Comparison of ENCODE assay signal across 11 cellular contexts in genomic region chr3:172098698-172099494, GRCh38. TPM values are rescaled to one million over a fixed set of nuclear protein-coding genes. Genes with fewer than 3 reads are reported as not detected.
DNase-seq lines count a peak whose midpoint lies in the region; ATAC-seq, FAIRE-seq and TF ChIP-seq lines count a peak whose summit lies in the region.
"Had no signal": no experiment of that assay in that cellular context is flagged by ENCODE, and none has a peak within 500 bp of the region (broad histone marks: within the 10 kb centered on the region; RNA-seq: fewer than 3 reads in every experiment).

No MANE protein-coding gene starts in this region.

- H3K27me3 Mint-ChIP-seq in nephron (ENCODE audit: low read depth), result no peaks in the 10 kb centered on the region

- peaks cover 0 to 96% of the 10 kb centered on the region in 2 experiments; a peak in 3 of 4 replicates for H3K79me2 ChIP-seq in H1 (ENCODE audit: control insufficient read depth in 1 of 2, insufficient read depth in 2 of 2, low read length in 2 of 2)

- H3K36me3 ChIP-seq in H1 (ENCODE audit: control insufficient read depth in 2 of 4, insufficient read depth in 4 of 4, low read length in 3 of 4) (no peaks in the 10 kb centered on the region), HAP-1 (replicated peaks) (no peaks in the 10 kb centered on the region)

- TF ChIP-seq RAD21 in H1 (IDR thresholded peaks at IDR 0.05 in 1 of 2, conservative IDR thresholded peaks at IDR 0.05 in 1 of 2; ENCODE audit: low read depth in 2 of 2, low read length in 2 of 2), result no peak

- H2BK12ac ChIP-seq in H1 (ENCODE audit: low read depth, low read length), result no peak overlapping the region

- H3K23me2 ChIP-seq in H1 (ENCODE audit: low read depth, low read length), result no peaks in the 10 kb centered on the region

- H2BK120ac ChIP-seq in H1 (replicated peaks; ENCODE audit: low read depth, low read length), result no peak overlapping the region

- H3K4me2 ChIP-seq in H1 (ENCODE audit: insufficient read depth in 1 of 2, low read depth in 2 of 2, low read length in 2 of 2), result peak overlapping the region in 1 of 2 experiments; percentile 12; a peak in 1 of 4 replicates

- no peak overlapping the region for H4K8ac ChIP-seq in H1 (ENCODE audit: extremely low read depth, insufficient read depth, low read length)

- in situ Hi-C loops in HAP-1 (cut with MboI; ENCODE audit: low sequenced_read_pairs), result no loop called here

- no peak overlapping the region for H3K4ac ChIP-seq in H1 (replicated peaks; ENCODE audit: insufficient read length, low read depth, low read length)

- no peak overlapping the region for H2BK15ac ChIP-seq in H1 (ENCODE audit: low read length)

- H3K9ac ChIP-seq in H1 (replicated peaks in 1 of 4; ENCODE audit: extremely low read depth in 1 of 4, low read depth in 3 of 4, low read length in 3 of 4), result no peak overlapping the region

- H2BK20ac ChIP-seq in H1 (ENCODE audit: low read length), result no peak overlapping the region

- H2AFZ ChIP-seq in H1 (ENCODE audit: low read length), result no peak overlapping the region

- H3K27ac Mint-ChIP-seq in nephron, result peak overlapping the region; percentile 10 to 75 (median 58)

- WGBS in H1 (ENCODE audit: extremely low coverage in 1 of 2, insufficient coverage in 1 of 2, insufficient read length in 1 of 2, insufficient replicate concordance in 2 of 2, low coverage in 1 of 2, low lambda C conversion rate in 2 of 2, missing lambda C conversion rate in 1 of 2), 2 experiments, result 63% methylated on average over 9 of the region's 9 CpGs; no CpG with 5 or more reads in 1 of the 2 experiments

- TF ChIP-seq POLR2A in H1 (IDR thresholded peaks at IDR 0.05; ENCODE audit: control extremely low read depth in 1 of 2, low read depth in 2 of 2, low read length in 2 of 2), result peak; percentile 30 to 67; a peak in 2 of 3 replicates

- no peaks in the 10 kb centered on the region for H3K9me3 Mint-ChIP-seq in nephron

- H3K18ac ChIP-seq in H1 (ENCODE audit: extremely low read depth, low read length), result no peak overlapping the region

- H3K4me3 ChIP-seq in H1 (ENCODE audit: extremely low read depth in 1 of 4, insufficient read depth in 2 of 4, low read depth in 3 of 4, low read length in 4 of 4), result no peak overlapping the region; a peak in 1 of 8 replicates
- no peak overlapping the region for H3K4me3 ChIP-seq in HAP-1

- peaks cover 3% of the 10 kb centered on the region for H3K36me3 Mint-ChIP-seq in nephron (ENCODE audit: low read depth)

- no peak overlapping the region for H4K5ac ChIP-seq in H1 (ENCODE audit: insufficient read length, low read depth, low read length)

- H2BK5ac ChIP-seq in H1 (ENCODE audit: low read depth, low read length), result no peak overlapping the region; the same call in 1 of the 2 replicates

- no peak overlapping the region for H3K14ac ChIP-seq in H1 (ENCODE audit: insufficient read length)

- H4K20me1 ChIP-seq in H1 (replicated peaks in 1 of 2; ENCODE audit: control insufficient read depth in 1 of 2, insufficient read depth in 2 of 2, low read length in 2 of 2), result peaks cover 0 to 2% of the 10 kb centered on the region in 2 experiments

- H3K4me1 ChIP-seq in H1 (replicated peaks in 1 of 4; ENCODE audit: control insufficient read depth in 3 of 4, insufficient read depth in 4 of 4, low read length in 3 of 4) (peaks cover 2 to 12% (median 8%) of the 10 kb centered on the region in 4 experiments; a peak in 5 of 7 replicates), HAP-1 (peaks cover 19% of the 10 kb centered on the region)

- POLR2A ChIA-PET in H1 (lab: Charles Lee; ENCODE audit: partially characterized antibody), result interaction anchor here (0.6 kb wide), 1 partner anchor 1169 kb away, joined by 3 read pairs; no protein-coding TSS in a partner anchor

- ATAC-seq in HG03025 (IDR thresholded peaks at IDR 0.05; ENCODE audit: low FRiP score, unreplicated experiment), result no peak
- no peak for ATAC-seq in HG02763 (IDR thresholded peaks at IDR 0.05; ENCODE audit: unreplicated experiment)

- H3K23ac ChIP-seq in H1 (ENCODE audit: insufficient read length), result no peak overlapping the region

- no peak overlapping the region for H3K27ac ChIP-seq in H1 (ENCODE audit: low read depth, low read length)
- H3K27ac ChIP-seq: C4-2B had no signal

- H3K79me1 ChIP-seq in H1 (ENCODE audit: low read depth, low read length), result peaks cover 5% of the 10 kb centered on the region; the same call in 1 of the 2 replicates

- H3K4me1 Mint-ChIP-seq in nephron, result peaks cover 78% of the 10 kb centered on the region

- peak overlapping the region in 2 of 3 experiments; percentile 10 to 30 for H3K4me3 Mint-ChIP-seq in nephron

- CTCF ChIA-PET in H1 (lab: Charles Lee; ENCODE audit: partially characterized antibody), result no interaction called here

- H3K27me3 ChIP-seq in H1 (replicated peaks in 1 of 4; ENCODE audit: control insufficient read depth in 3 of 4, extremely low read depth in 1 of 4, insufficient read depth in 3 of 4, low read length in 3 of 4) (no peaks in the 10 kb centered on the region), HAP-1 (ENCODE audit: low read depth) (no peaks in the 10 kb centered on the region)

- peak overlapping the region; percentile 93 for H4K91ac ChIP-seq in H1 (replicated peaks; ENCODE audit: insufficient read length, low read length)

- TF ChIP-seq EP300 in H1 (IDR thresholded peaks at IDR 0.05; ENCODE audit: borderline replicate concordance in 1 of 2, low read depth in 2 of 2, low read length in 2 of 2), result no peak

- no peaks in the 10 kb centered on the region for H3K9me3 ChIP-seq in H1 (ENCODE audit: insufficient read depth in 2 of 2, low read depth in 1 of 2, low read length in 1 of 2)
- no peaks in the 10 kb centered on the region for H3K9me3 ChIP-seq in HAP-1

- no peak overlapping the region for H3K56ac ChIP-seq in H1 (replicated peaks; ENCODE audit: insufficient read length, low read depth, low read length)

- peak; percentile 82 for DNase-seq in DMS153 treated with DMSO at 0.1 percent for 48 hours (lab: John Stamatoyannopoulos, UW; ENCODE audit: unreplicated experiment)
- DNase-seq in NCI-H510A (lab: John Stamatoyannopoulos, UW), result peak; percentile 60
- no peak for DNase-seq in H1 (ENCODE audit: low read depth in 1 of 2, low spot score in 2 of 2)
- DNase-seq in HAP-1 (ENCODE audit: low spot score in 2 of 2), result no peak
- DNase-seq in AG08396 (ENCODE audit: low spot score), result no peak
- DNase-seq: posterior cingulate gyrus had no signal

- no peak for FAIRE-seq in H1 (lab: Jason Lieb, UNC)
- FAIRE-seq: GM12892 had no signal

- TF ChIP-seq CTCF in H1 (IDR thresholded peaks at IDR 0.05; ENCODE audit: control extremely low read depth in 1 of 3, insufficient read depth in 1 of 3, low read depth in 1 of 3, low read length in 3 of 3) (no peak), nephron (IDR thresholded peaks at IDR 0.05; ENCODE audit: unreplicated experiment in 3 of 3) (no peak)

- H2AK5ac ChIP-seq in H1 (ENCODE audit: low read depth, low read length), result no peak overlapping the region

TF ChIP-seq in H1, 55 proteins besides CTCF, POLR2A, EP300 and RAD21 (continues in another document):
- peak; percentile 88 for TF ChIP-seq TAF7 (optimal IDR thresholded peaks at IDR 0.05; ENCODE audit: borderline replicate concordance, low read depth, low read length)
- peak; percentile 64; the same call in 1 of the 2 replicates for TF ChIP-seq TEAD4 (IDR thresholded peaks at IDR 0.05; ENCODE audit: low read depth, low read length)
- TF ChIP-seq, protein P1, sequence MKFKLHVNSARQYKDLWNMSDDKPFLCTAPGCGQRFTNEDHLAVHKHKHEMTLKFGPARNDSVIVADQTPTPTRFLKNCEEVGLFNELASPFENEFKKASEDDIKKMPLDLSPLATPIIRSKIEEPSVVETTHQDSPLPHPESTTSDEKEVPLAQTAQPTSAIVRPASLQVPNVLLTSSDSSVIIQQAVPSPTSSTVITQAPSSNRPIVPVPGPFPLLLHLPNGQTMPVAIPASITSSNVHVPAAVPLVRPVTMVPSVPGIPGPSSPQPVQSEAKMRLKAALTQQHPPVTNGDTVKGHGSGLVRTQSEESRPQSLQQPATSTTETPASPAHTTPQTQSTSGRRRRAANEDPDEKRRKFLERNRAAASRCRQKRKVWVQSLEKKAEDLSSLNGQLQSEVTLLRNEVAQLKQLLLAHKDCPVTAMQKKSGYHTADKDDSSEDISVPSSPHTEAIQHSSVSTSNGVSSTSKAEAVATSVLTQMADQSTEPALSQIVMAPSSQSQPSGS (IDR thresholded peaks at IDR 0.05; ENCODE audit: low read length), result no peak
- TF ChIP-seq CHD2 (IDR thresholded peaks at IDR 0.05; ENCODE audit: low read length), result no peak
- TF ChIP-seq SIRT6 (IDR thresholded peaks at IDR 0.05; ENCODE audit: low read length), result no peak
- TF ChIP-seq SP2 (IDR thresholded peaks at IDR 0.05; ENCODE audit: low read length), result no peak
- TF ChIP-seq EZH2 (IDR thresholded peaks at IDR 0.05; ENCODE audit: low read depth, low read length, severe bottlenecking), result no peak
- TF ChIP-seq TBP (IDR thresholded peaks at IDR 0.05; ENCODE audit: low read depth, low read length), result no peak
- no peak for TF ChIP-seq SAP30 (IDR thresholded peaks at IDR 0.05; ENCODE audit: insufficient read depth, insufficient replicate concordance, low read length)
- no peak for TF ChIP-seq MAFK (IDR thresholded peaks at IDR 0.05; ENCODE audit: low read depth, low read length)
- no peak for TF ChIP-seq GABPA (IDR thresholded peaks at IDR 0.05; ENCODE audit: borderline replicate concordance, insufficient read depth, low read length)

RNA-seq across cellular contexts. Expression of gene FNDC3B, which starts 59.5 kb away (rescaled TPM):
- 44.4 TPM in 2 replicates for total RNA-seq in H1 (2021; fragmentation: NEBNext Ultra II Directional; extraction: Animal tissue kit (Norgen Biotek cat#: 25700))
- polyA plus RNA-seq in H1 (2011; rRNA removed), result 14.1 and 15.7 TPM in 2 replicates
- polyA plus RNA-seq in H1 (2011; cell fraction: cytosol; rRNA removed), result 6.1 TPM
- 29.6 TPM for polyA plus RNA-seq in H1 (2011; cell fraction: nucleus; rRNA removed)
- polyA plus RNA-seq in H1 (2012, experiment 1 of 2), result 11.8 to 18.4 TPM (median 15.7 TPM) in 4 replicates
- polyA plus RNA-seq in H1 (2012, experiment 2 of 2), result 1.2 TPM
- 21.2 TPM for polyA plus RNA-seq in H1 (2013, experiment 1 of 2)
- 21.1 TPM for polyA plus RNA-seq in H1 (2013, experiment 2 of 2)
- 74.8 and 76.1 TPM in 2 replicates for polyA minus RNA-seq in H1 (2011; rRNA and poly(A)+ RNA removed)
- polyA minus RNA-seq in H1 (2011; cell fraction: cytosol; rRNA and poly(A)+ RNA removed), result 18.6 TPM
- polyA minus RNA-seq in H1 (2011; cell fraction: nucleus; rRNA and poly(A)+ RNA removed), result 183 TPM

Comparison
In these comparisons a context has a peak if more than half of its experiments do, and no peak if none do; other contexts are left out.
1. DNase-seq: peak in DMS153 treated with DMSO at 0.1 percent for 48 hours (single experiment) and NCI-H510A (single experiment); none in H1 (0 of 2), HAP-1 (0 of 2) and AG08396 (single experiment).